Comparison of ENCODE assay signal across 8 cellular contexts in genomic region chr9:79858509-79858908, GRCh38.
DNase-seq lines count a peak whose midpoint lies in the region; ATAC-seq lines count a peak whose summit lies in the region.

No MANE protein-coding gene starts in this region.

- intact Hi-C loops in dendritic cell treated with granulocyte-macrophage colony-stimulating factor and Interleukin-4, amounts not matched to agents 40 ng/mL and 50 ng/mL, for 4 days (cut with micrococcal nuclease) = no loop called here

- no peaks in the 10 kb centered on the region for H3K27me3 Mint-ChIP-seq in dendritic cell treated with granulocyte-macrophage colony-stimulating factor and Interleukin-4, amounts not matched to agents 40 ng/mL and 50 ng/mL, for 4 days

- H3K4me3 ChIP-seq in HAP-1 = no peak overlapping the region

- H3K27ac Mint-ChIP-seq in activated naive CD4-positive, alpha-beta T cell treated with anti-CD3 and anti-CD28 coated beads, Interleukin-2, amount 50 U/mL, for 72 hours = no peak overlapping the region
- H3K27ac Mint-ChIP-seq in dendritic cell treated with granulocyte-macrophage colony-stimulating factor and Interleukin-4, amounts not matched to agents 40 ng/mL and 50 ng/mL, for 4 days = peak overlapping the region; percentile 77

- H3K36me3 Mint-ChIP-seq in activated naive CD4-positive, alpha-beta T cell treated with anti-CD3 and anti-CD28 coated beads, Interleukin-2, amount 50 U/mL, for 72 hours = peaks cover 5 to 16% of the 10 kb centered on the region in 2 donors
- no peaks in the 10 kb centered on the region for H3K36me3 Mint-ChIP-seq in dendritic cell treated with granulocyte-macrophage colony-stimulating factor and Interleukin-4, amounts not matched to agents 40 ng/mL and 50 ng/mL, for 4 days (ENCODE audit: low read depth)

- in situ Hi-C loops in HAP-1 (cut with MboI; ENCODE audit: low sequenced_read_pairs) = no loop called here

- H3K4me1 Mint-ChIP-seq in dendritic cell treated with granulocyte-macrophage colony-stimulating factor and Interleukin-4, amounts not matched to agents 40 ng/mL and 50 ng/mL, for 4 days (ENCODE audit: low read depth) = peaks cover 12% of the 10 kb centered on the region

- H3K4me3 Mint-ChIP-seq in dendritic cell treated with granulocyte-macrophage colony-stimulating factor and Interleukin-4, amounts not matched to agents 40 ng/mL and 50 ng/mL, for 4 days = peak overlapping the region; percentile 4

- no peaks in the 10 kb centered on the region for H3K9me3 ChIP-seq in HAP-1

- DNase-seq in activated naive CD4-positive, alpha-beta T cell treated with anti-CD3 and anti-CD28 coated beads, Interleukin-2, amount 50 U/mL, for 72 hours (ENCODE audit: low spot score in 2 of 2) = no peak
- no peak for DNase-seq in activated naive CD4-positive, alpha-beta T cell treated with Interleukin-2 at 50 U/mL for 16 hours
- peak; percentile 13 for DNase-seq in LHCN-M2 (ENCODE audit: low read depth)
- DNase-seq in superior temporal gyrus (ENCODE audit: extremely low spot score) = peak; percentile 67
- no peak for DNase-seq in NCI-H774 (lab: John Stamatoyannopoulos, UW)
- no peak for DNase-seq in HAP-1 (ENCODE audit: low spot score in 2 of 2)
- no peak for DNase-seq in D341Med (ENCODE audit: low spot score)

- peak; percentile 52 to 82 for ATAC-seq in activated naive CD4-positive, alpha-beta T cell treated with anti-CD3 and anti-CD28 coated beads, Interleukin-2, amount 50 U/mL, for 72 hours

- no peaks in the 10 kb centered on the region for H3K36me3 ChIP-seq in HAP-1 (replicated peaks)

- H3K27me3 ChIP-seq in HAP-1 (ENCODE audit: low read depth) = no peaks in the 10 kb centered on the region

- H3K9me3 Mint-ChIP-seq in activated naive CD4-positive, alpha-beta T cell treated with anti-CD3 and anti-CD28 coated beads, Interleukin-2, amount 50 U/mL, for 72 hours = peaks cover 10 to 12% of the 10 kb centered on the region in 2 donors
- H3K9me3 Mint-ChIP-seq in dendritic cell treated with granulocyte-macrophage colony-stimulating factor and Interleukin-4, amounts not matched to agents 40 ng/mL and 50 ng/mL, for 4 days = peaks cover 9% of the 10 kb centered on the region

- no peaks in the 10 kb centered on the region for H3K4me1 ChIP-seq in HAP-1

Comparison
In these comparisons a context has a peak if more than half of its experiments do, and no peak if none do; other contexts are left out.
1. DNase-seq: peak in LHCN-M2 (single experiment) and superior temporal gyrus (single experiment); none in activated naive CD4-positive, alpha-beta T cell treated with anti-CD3 and anti-CD28 coated beads, Interleukin-2, amount 50 U/mL, for 72 hours (0 of 2), activated naive CD4-positive, alpha-beta T cell treated with Interleukin-2 at 50 U/mL for 16 hours (single experiment), NCI-H774 (single experiment), HAP-1 (0 of 2) and D341Med (single experiment).